Comparison of ENCODE assay signal across 16 cellular contexts in genomic region chr6:25706314-25707014, GRCh38. TPM values are rescaled to one million over a fixed set of nuclear protein-coding genes. Genes with fewer than 3 reads are reported as not detected.
A peak's percentile ranks its signal among the peaks of the same experiment; 100 is the strongest.
DNase-seq lines count a peak whose midpoint lies in the region; ATAC-seq and TF ChIP-seq lines count a peak whose summit lies in the region.
"Had no signal": no experiment of that assay in that cellular context is flagged by ENCODE, and none has a peak within 500 bp of the region (broad histone marks: within the 10 kb centered on the region; RNA-seq: fewer than 3 reads in every experiment).

No MANE protein-coding gene starts in this region.

- intact Hi-C loops in psoas muscle (cut with DNase I) = no loop called here

- WGBS in psoas muscle, 3 donors = 75 to 79% (median 76%) methylated on average over 6 of the region's 6 CpGs

- no peaks in the 10 kb centered on the region for H3K9me3 ChIP-seq in psoas muscle
- H3K9me3 ChIP-seq: upper lobe of left lung had no signal

- TF ChIP-seq CTCF in chondrocyte (IDR thresholded peaks at IDR 0.05) (no peak), psoas muscle (IDR thresholded peaks at IDR 0.05) (no peak)

- peak overlapping the region; percentile 10 for H3K27ac Mint-ChIP-seq in chondrocyte (ENCODE audit: unreplicated experiment)
- H3K27ac Mint-ChIP-seq: activated CD4-positive, alpha-beta T cell treated with anti-CD3 and anti-CD28 coated beads, Interleukin-2, amount 10 ng/mL, durations not matched to agents 7 days and 5 days; natural killer cell had no signal

- H3K4me1 Mint-ChIP-seq in chondrocyte (ENCODE audit: low read depth) = no peaks in the 10 kb centered on the region
- H3K4me1 Mint-ChIP-seq: activated CD4-positive, alpha-beta T cell treated with anti-CD3 and anti-CD28 coated beads, Interleukin-2, amount 10 ng/mL, durations not matched to agents 7 days and 5 days; central memory CD8-positive, alpha-beta T cell; natural killer cell had no signal

- no peaks in the 10 kb centered on the region for H3K9me3 Mint-ChIP-seq in chondrocyte (ENCODE audit: low read depth)
- H3K9me3 Mint-ChIP-seq: activated CD4-positive, alpha-beta T cell treated with anti-CD3 and anti-CD28 coated beads, Interleukin-2, amount 10 ng/mL, durations not matched to agents 7 days and 5 days; central memory CD8-positive, alpha-beta T cell; natural killer cell had no signal

- no peak overlapping the region for H3K4me3 ChIP-seq in psoas muscle
- H3K4me3 ChIP-seq: skin epidermis, upper lobe of left lung had no signal

- H3K36me3 ChIP-seq in psoas muscle (ENCODE audit: insufficient read depth in 1 of 2, low read depth in 1 of 2) = no peaks in the 10 kb centered on the region
- H3K36me3 ChIP-seq: upper lobe of left lung had no signal

- no peaks in the 10 kb centered on the region for H3K36me3 Mint-ChIP-seq in chondrocyte (ENCODE audit: low read depth)
- H3K36me3 Mint-ChIP-seq: natural killer cell had no signal

- H3K27me3 ChIP-seq in psoas muscle (ENCODE audit: insufficient read depth in 3 of 3, low read length in 2 of 3) = no peaks in the 10 kb centered on the region
- H3K27me3 ChIP-seq: upper lobe of left lung had no signal

- peak; percentile 54 for DNase-seq in NCI-H2227 (lab: John Stamatoyannopoulos, UW; ENCODE audit: unreplicated experiment)
- DNase-seq in NCI-H2227 treated with DMSO at 0.1 percent for 48 hours (lab: John Stamatoyannopoulos, UW) = no peak
- DNase-seq in NCI-H1105 treated with DMSO at 0.1 percent for 48 hours (lab: John Stamatoyannopoulos, UW) = peak; percentile 44
- no peak for DNase-seq in chondrocyte (ENCODE audit: low spot score)
- DNase-seq in psoas muscle = peak; percentile 27 to 47
- DNase-seq in DMS114 treated with DMSO at 0.1 percent for 48 hours (lab: John Stamatoyannopoulos, UW; ENCODE audit: unreplicated experiment) = no peak
- DNase-seq in germinal center (ENCODE audit: low spot score) = no peak
- DNase-seq: activated CD4-positive, alpha-beta T cell treated with anti-CD3 and anti-CD28 coated beads, Interleukin-2, amount 10 ng/mL, durations not matched to agents 7 days and 5 days; activated gamma-delta T cell treated with Interleukin-2 at 50 U/mL for 16 hours; DND-41; natural killer cell; T-helper 1 cell had no signal

- H3K27me3 Mint-ChIP-seq in chondrocyte (ENCODE audit: low read depth) = peaks cover 12% of the 10 kb centered on the region

- ATAC-seq in psoas muscle (no peak), GM19023 (IDR thresholded peaks at IDR 0.05; ENCODE audit: unreplicated experiment) (no peak)
- ATAC-seq: natural killer cell had no signal

- H3K27ac ChIP-seq in psoas muscle = no peak overlapping the region
- H3K27ac ChIP-seq: skin epidermis, upper lobe of left lung had no signal

- no peak overlapping the region for H3K4me3 Mint-ChIP-seq in chondrocyte (ENCODE audit: unreplicated experiment)
- H3K4me3 Mint-ChIP-seq: activated CD4-positive, alpha-beta T cell treated with anti-CD3 and anti-CD28 coated beads, Interleukin-2, amount 10 ng/mL, durations not matched to agents 7 days and 5 days; central memory CD8-positive, alpha-beta T cell; natural killer cell had no signal

- no peaks in the 10 kb centered on the region for H3K4me1 ChIP-seq in psoas muscle
- H3K4me1 ChIP-seq: upper lobe of left lung had no signal

RNA-seq across cellular contexts. Expression of gene SLC17A4, which starts 48.1 kb away (rescaled TPM):
- total RNA-seq in chondrocyte (not detected in 3 replicates), psoas muscle (not detected)
- not detected for polyA plus RNA-seq in psoas muscle
- total RNA-seq: activated CD4-positive, alpha-beta T cell treated with anti-CD3 and anti-CD28 coated beads, Interleukin-2, amount 10 ng/mL, durations not matched to agents 7 days and 5 days; natural killer cell; upper lobe of left lung had no signal

RNA-seq across cellular contexts. Expression of gene SCGN, which starts 54.4 kb away (rescaled TPM):
- total RNA-seq in chondrocyte (not detected in 3 replicates), psoas muscle (not detected)
- not detected for polyA plus RNA-seq in psoas muscle
- total RNA-seq: activated CD4-positive, alpha-beta T cell treated with anti-CD3 and anti-CD28 coated beads, Interleukin-2, amount 10 ng/mL, durations not matched to agents 7 days and 5 days; natural killer cell had no signal

Comparison
In these comparisons a context has a peak if more than half of its experiments do, and no peak if none do; other contexts are left out.
1. DNase-seq: peak in NCI-H2227 (single experiment), NCI-H1105 treated with DMSO at 0.1 percent for 48 hours (single experiment) and psoas muscle (2 of 2); none in NCI-H2227 treated with DMSO at 0.1 percent for 48 hours (single experiment), chondrocyte (single experiment), DMS114 treated with DMSO at 0.1 percent for 48 hours (single experiment) and germinal center (single experiment).